ENCODE assay signal across 14 cellular contexts in the genomic region with DNA sequence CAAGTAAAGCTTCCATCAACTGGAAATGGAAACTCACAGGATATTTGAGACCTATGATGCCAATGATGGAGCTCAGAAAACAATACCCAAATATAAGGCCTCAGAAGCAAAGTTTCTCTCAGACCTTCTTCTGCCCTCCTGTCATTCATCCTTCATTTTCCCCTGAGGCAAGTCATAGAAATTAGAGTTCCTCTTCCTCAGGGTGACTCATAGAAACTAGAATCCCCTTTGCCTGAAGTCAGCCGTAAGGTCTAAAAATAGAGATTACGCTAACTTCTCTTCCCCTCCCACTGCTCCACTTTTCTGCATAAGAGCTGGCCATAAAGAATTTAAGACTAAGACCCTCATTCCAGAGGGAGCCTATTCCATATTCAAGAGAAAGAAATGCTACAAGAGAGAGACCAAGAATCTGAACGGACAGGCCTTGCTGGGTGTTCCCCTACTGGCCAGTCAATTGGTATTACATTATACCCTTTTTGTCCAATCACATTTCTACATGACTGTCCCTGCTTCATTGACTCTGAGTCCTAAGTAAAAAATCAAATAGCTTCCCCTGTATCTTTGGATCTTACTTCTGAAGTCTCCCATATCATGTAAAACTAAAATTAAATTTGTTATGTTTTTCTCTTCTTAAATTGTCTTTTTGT.
DNase-seq lines count a peak whose midpoint lies in the region; ATAC-seq and TF ChIP-seq lines count a peak whose summit lies in the region.
"Had no signal": no experiment of that assay in that cellular context is flagged by ENCODE, and none has a peak within 500 bp of the region (broad histone marks: within the 10 kb centered on the region; RNA-seq: fewer than 3 reads in every experiment).

No MANE protein-coding gene starts in this region.

- no peak overlapping the region for H3K27ac Mint-ChIP-seq in progenitor cell of endocrine pancreas
- H3K27ac Mint-ChIP-seq: activated CD4-positive, alpha-beta T cell treated with anti-CD3 and anti-CD28 coated beads, Interleukin-2, amount 10 ng/mL, durations not matched to agents 7 days and 5 days; CD8-positive, alpha-beta memory T cell had no signal

- H3K4me1 Mint-ChIP-seq in progenitor cell of endocrine pancreas (ENCODE audit: low read depth) = no peaks in the 10 kb centered on the region
- H3K4me1 Mint-ChIP-seq: activated CD4-positive, alpha-beta T cell treated with anti-CD3 and anti-CD28 coated beads, Interleukin-2, amount 10 ng/mL, durations not matched to agents 7 days and 5 days; CD8-positive, alpha-beta memory T cell had no signal

- peaks cover 18% of the 10 kb centered on the region for H3K9me3 Mint-ChIP-seq in progenitor cell of endocrine pancreas (ENCODE audit: low read depth)

- H3K4me3 Mint-ChIP-seq in progenitor cell of endocrine pancreas (ENCODE audit: low read depth) = no peak overlapping the region
- H3K4me3 Mint-ChIP-seq: activated CD4-positive, alpha-beta T cell treated with anti-CD3 and anti-CD28 coated beads, Interleukin-2, amount 10 ng/mL, durations not matched to agents 7 days and 5 days; CD8-positive, alpha-beta memory T cell had no signal

- no peaks in the 10 kb centered on the region for H3K36me3 Mint-ChIP-seq in progenitor cell of endocrine pancreas (ENCODE audit: insufficient read depth)
- H3K36me3 Mint-ChIP-seq: CD8-positive, alpha-beta memory T cell had no signal

- DNase-seq in SKM-1 (lab: John Stamatoyannopoulos, UW; ENCODE audit: unreplicated experiment) = peak; percentile 71
- no peak for DNase-seq in progenitor cell of endocrine pancreas (ENCODE audit: low spot score, unreplicated experiment)
- no peak for DNase-seq in NCI-H2227 treated with DMSO at 0.1 percent for 48 hours (lab: John Stamatoyannopoulos, UW)
- DNase-seq: activated CD4-positive, alpha-beta T cell treated with anti-CD3 and anti-CD28 coated beads, Interleukin-2, amount 10 ng/mL, durations not matched to agents 7 days and 5 days; CD8-positive, alpha-beta memory T cell; KG1; lower lobe of right lung; NCI-H2081 treated with DMSO at 0.1 percent for 48 hours; substantia nigra; T-helper 1 cell had no signal

- H3K27me3 Mint-ChIP-seq in progenitor cell of endocrine pancreas = no peaks in the 10 kb centered on the region
- H3K27me3 Mint-ChIP-seq: activated CD4-positive, alpha-beta T cell treated with anti-CD3 and anti-CD28 coated beads, Interleukin-2, amount 10 ng/mL, durations not matched to agents 7 days and 5 days had no signal

- ATAC-seq in GM18517 (IDR thresholded peaks at IDR 0.05; ENCODE audit: unreplicated experiment) (peak; percentile 52), HG03159 (IDR thresholded peaks at IDR 0.05; ENCODE audit: unreplicated experiment) (peak; percentile 59), GM19035 (IDR thresholded peaks at IDR 0.05; ENCODE audit: unreplicated experiment) (no peak), GM21381 (IDR thresholded peaks at IDR 0.05; ENCODE audit: unreplicated experiment) (no peak)
- ATAC-seq: lower lobe of right lung had no signal

- TF ChIP-seq CTCF in progenitor cell of endocrine pancreas (IDR thresholded peaks at IDR 0.05; ENCODE audit: unreplicated experiment) = peak; percentile 22

Comparison
In these comparisons a context has a peak if more than half of its experiments do, and no peak if none do; other contexts are left out.
1. ATAC-seq: peak in GM18517 (single experiment) and HG03159 (single experiment); none in GM19035 (single experiment) and GM21381 (single experiment).